In the genomic region with DNA sequence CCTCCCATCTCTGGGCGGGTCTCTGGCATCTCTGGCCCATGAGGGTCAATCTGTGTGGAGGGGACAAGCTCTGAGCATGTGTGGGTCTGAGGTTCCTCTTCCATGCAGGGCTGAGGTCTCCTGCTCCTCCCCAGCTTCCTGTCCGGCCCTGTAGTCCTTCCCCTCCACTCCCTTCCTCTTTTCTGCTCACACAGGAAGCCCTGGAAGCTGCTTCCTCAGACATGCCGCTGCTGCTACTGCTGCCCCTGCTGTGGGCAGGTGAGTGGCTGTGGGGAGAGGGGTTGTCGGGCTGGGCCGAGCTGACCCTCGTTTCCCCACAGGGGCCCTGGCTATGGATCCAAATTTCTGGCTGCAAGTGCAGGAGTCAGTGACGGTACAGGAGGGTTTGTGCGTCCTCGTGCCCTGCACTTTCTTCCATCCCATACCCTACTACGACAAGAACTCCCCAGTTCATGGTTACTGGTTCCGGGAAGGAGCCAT, we compare ENCODE assay signal across 10 cellular contexts. TPM values are rescaled to one million over a fixed set of nuclear protein-coding genes. Genes with fewer than 3 reads are reported as not detected.
DNase-seq lines count a peak whose midpoint lies in the region; ATAC-seq, FAIRE-seq and TF ChIP-seq lines count a peak whose summit lies in the region.
"Not testable (repeated sequence)": the region's sequence is repeated elsewhere in the genome, so short reads cannot be mapped to it uniquely, and the experiment has no call there.
"Had no signal": no experiment of that assay in that cellular context is flagged by ENCODE, and none has a peak within 500 bp of the region (broad histone marks: within the 10 kb centered on the region; RNA-seq: fewer than 3 reads in every experiment).

A gene (plus strand): TSS at position 183 of the 480 bp plus-strand sequence. CDS start 39 bp downstream, at position 222.

- 64 to 68% methylated on average over 11 of the region's 11 CpGs for whole genome bisulfite sequencing in lower leg skin, 2 donors

- intact Hi-C loops in activated T-helper 1 cell treated with anti-CD3 and anti-CD28 coated beads, Interleukin-12 subunit alpha, Interleukin-12 subunit beta, Interleukin-2, Interleukin-4 antibody, amounts not matched to agents 30 ng/mL and 10 ng/mL and 1 ng/mL, durations not matched to agents 14 hours and 24 hours and 36 hours (cut with micrococcal nuclease); head of caudate nucleus (cut with DNase I); lower leg skin (cut with DNase I; ENCODE audit: low total_unique reads): not testable (repeated sequence)

- not testable (repeated sequence) for H3K9ac ChIP-seq in rectal smooth muscle tissue (ENCODE audit: low read length)

- not testable (repeated sequence) for H3K27ac ChIP-seq in rectal smooth muscle tissue (ENCODE audit: low read depth, low read length)

- H3K36me3 Mint-ChIP-seq in T-helper 17 cell (ENCODE audit: low read depth); activated T-helper 1 cell treated with anti-CD3 and anti-CD28 coated beads, Interleukin-12 subunit alpha, Interleukin-12 subunit beta, Interleukin-2, Interleukin-4 antibody, amounts not matched to agents 30 ng/mL and 10 ng/mL and 1 ng/mL, durations not matched to agents 14 hours and 24 hours and 36 hours (ENCODE audit: low read depth): not testable (repeated sequence)

- H3K27ac Mint-ChIP-seq in T-helper 17 cell, result not testable (repeated sequence)
- H3K27ac Mint-ChIP-seq in activated T-helper 1 cell treated with anti-CD3 and anti-CD28 coated beads, Interleukin-12 subunit alpha, Interleukin-12 subunit beta, Interleukin-2, Interleukin-4 antibody, amounts not matched to agents 30 ng/mL and 10 ng/mL and 1 ng/mL, durations not matched to agents 14 hours and 24 hours and 36 hours, result peak within 1 kb of the TSS; percentile 19

- H3K9me3 Mint-ChIP-seq in activated T-helper 1 cell treated with anti-CD3 and anti-CD28 coated beads, Interleukin-12 subunit alpha, Interleukin-12 subunit beta, Interleukin-2, Interleukin-4 antibody, amounts not matched to agents 30 ng/mL and 10 ng/mL and 1 ng/mL, durations not matched to agents 14 hours and 24 hours and 36 hours, result not testable (repeated sequence)

- FAIRE-seq in GM12892 (lab: Jason Lieb, UNC), result peak; percentile 62

- peak within 1 kb of the TSS; percentile 5 for H3K4me3 Mint-ChIP-seq in T-helper 17 cell
- peak within 1 kb of the TSS; percentile 65 for H3K4me3 Mint-ChIP-seq in activated T-helper 1 cell treated with anti-CD3 and anti-CD28 coated beads, Interleukin-12 subunit alpha, Interleukin-12 subunit beta, Interleukin-2, Interleukin-4 antibody, amounts not matched to agents 30 ng/mL and 10 ng/mL and 1 ng/mL, durations not matched to agents 14 hours and 24 hours and 36 hours

- not testable (repeated sequence) for H3K4me1 Mint-ChIP-seq in T-helper 17 cell
- H3K4me1 Mint-ChIP-seq in activated T-helper 1 cell treated with anti-CD3 and anti-CD28 coated beads, Interleukin-12 subunit alpha, Interleukin-12 subunit beta, Interleukin-2, Interleukin-4 antibody, amounts not matched to agents 30 ng/mL and 10 ng/mL and 1 ng/mL, durations not matched to agents 14 hours and 24 hours and 36 hours (ENCODE audit: low read depth), result peaks cover 22% of the 10 kb centered on the region

- not testable (repeated sequence) for ATAC-seq in T-helper 17 cell

- not testable (repeated sequence) for H3K36me3 ChIP-seq in rectal smooth muscle tissue (ENCODE audit: control insufficient read depth, insufficient read depth, low read length)

- not testable (repeated sequence) for DNase-seq in GM12892 (ENCODE audit: insufficient read length); T-helper 17 cell; activated T-helper 1 cell treated with anti-CD3 and anti-CD28 coated beads, Interleukin-12 subunit alpha, Interleukin-12 subunit beta, Interleukin-2, Interleukin-4 antibody, amounts not matched to agents 30 ng/mL and 10 ng/mL and 1 ng/mL, durations not matched to agents 14 hours and 24 hours and 36 hours (ENCODE audit: low spot score)
- DNase-seq in NOMO-1 treated with DMSO at 0.1 percent for 48 hours (lab: John Stamatoyannopoulos, UW; ENCODE audit: unreplicated experiment) (peak; percentile 75), head of caudate nucleus (peak in 27 of 42 donors; percentile 2 to 49 (median 20)), lower leg skin (ENCODE audit: low spot score in 2 of 2) (peak in 1 of 2 donors; percentile 17)

- not testable (repeated sequence) for H3K9me3 ChIP-seq in T-helper 17 cell (ENCODE audit: control insufficient read depth, low read length, poor library complexity, severe bottlenecking)

- not testable (repeated sequence) for H3K27me3 ChIP-seq in rectal smooth muscle tissue (ENCODE audit: control insufficient read depth, insufficient read depth, low read length)

- H3K27me3 Mint-ChIP-seq in T-helper 17 cell, result peaks cover 78% of the 10 kb centered on the region
- peaks cover 15% of the 10 kb centered on the region for H3K27me3 Mint-ChIP-seq in activated T-helper 1 cell treated with anti-CD3 and anti-CD28 coated beads, Interleukin-12 subunit alpha, Interleukin-12 subunit beta, Interleukin-2, Interleukin-4 antibody, amounts not matched to agents 30 ng/mL and 10 ng/mL and 1 ng/mL, durations not matched to agents 14 hours and 24 hours and 36 hours (ENCODE audit: insufficient read depth)

- not testable (repeated sequence) for TF ChIP-seq CTCF in lower leg skin (IDR thresholded peaks at IDR 0.05)

- not testable (repeated sequence) for TF ChIP-seq POLR2A in GM12892 (IDR thresholded peaks at IDR 0.05; ENCODE audit: low read depth, low read length); lower leg skin (IDR thresholded peaks at IDR 0.05)

- H3K4me3 ChIP-seq in lower leg skin (ENCODE audit: low read depth, poor library complexity, severe bottlenecking) (peak within 1 kb of the TSS; percentile 19), rectal smooth muscle tissue (ENCODE audit: low read length) (peak within 1 kb of the TSS; percentile 19)

- not testable (repeated sequence) for H3K4me1 ChIP-seq in rectal smooth muscle tissue (ENCODE audit: control insufficient read depth, insufficient read depth, low read length)

RNA-seq across cellular contexts. Expression of the gene that starts here (rescaled TPM):
- polyA plus RNA-seq in GM12892 (2012; ENCODE audit: missing spikeins), result 4.2 TPM
- total RNA-seq in T-helper 17 cell (1 to 10 TPM; 2.4 to 3.0 TPM), lower leg skin (1 to 10 TPM; 1.4 to 2.5 (median 2.1) TPM)
- total RNA-seq in activated T-helper 1 cell treated with anti-CD3 and anti-CD28 coated beads, Interleukin-12 subunit alpha, Interleukin-12 subunit beta, Interleukin-2, Interleukin-4 antibody, amounts not matched to agents 30 ng/mL and 10 ng/mL and 1 ng/mL, durations not matched to agents 14 hours and 24 hours and 36 hours, result 6.3 and 6.8 TPM in 2 replicates
- total RNA-seq: cardiac muscle cell, HT-29, osteoblast had no signal
- polyA plus RNA-seq: cardiac muscle cell had no signal
